2 cellular contexts compared by ENCODE assay signal in the genomic region with DNA sequence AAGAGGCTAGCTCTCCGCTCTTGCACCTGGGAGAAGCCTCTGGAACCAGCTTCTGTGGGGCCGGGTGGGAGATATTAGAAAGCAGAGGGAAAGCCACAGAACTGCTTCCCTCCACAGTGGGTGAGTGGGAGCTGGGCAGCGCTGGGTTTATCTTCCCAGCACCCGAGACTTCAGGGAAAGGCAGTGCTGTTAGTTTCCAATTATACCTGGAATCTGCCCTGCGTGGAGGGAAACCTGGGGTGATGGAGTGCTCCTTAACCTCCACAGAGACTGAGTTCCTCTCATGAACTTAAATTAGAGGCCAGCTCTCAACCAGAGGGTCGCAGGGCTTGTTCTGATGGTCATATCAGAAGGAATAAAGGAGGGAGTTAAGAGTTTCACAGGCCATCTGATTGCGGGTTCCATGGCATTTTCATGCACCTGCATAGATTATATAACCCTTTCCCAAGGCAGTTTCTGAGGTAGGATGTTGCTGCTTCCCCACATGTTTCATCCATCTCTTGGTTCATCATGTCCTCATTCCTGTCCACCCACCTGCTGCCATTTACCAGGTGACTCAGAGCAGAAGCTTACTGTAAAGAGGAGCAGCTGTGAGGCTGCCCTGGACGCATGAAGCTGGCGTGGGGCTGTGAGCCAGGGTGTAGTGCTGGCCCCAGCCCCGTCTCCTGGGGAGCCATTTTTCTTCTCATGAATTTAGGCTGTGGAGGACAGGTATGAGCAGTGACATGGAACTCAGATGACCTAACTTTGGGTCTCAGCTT.
TF ChIP-seq lines count a peak whose summit lies in the region.

No MANE protein-coding gene starts in this region.

TF ChIP-seq in GM23338, 12 proteins besides CTCF, POLR2A, EP300 and RAD21 (continues in another document):
- TF ChIP-seq CREB1 (CRISPR knock-in tag; IDR thresholded peaks at IDR 0.05; ENCODE audit: low read depth) (no peak), ETS1 (IDR thresholded peaks at IDR 0.05) (no peak), REST (IDR thresholded peaks at IDR 0.05; ENCODE audit: unreplicated experiment) (no peak), EZH2phosphoT487 (IDR thresholded peaks at IDR 0.05; ENCODE audit: unreplicated experiment) (no peak), ZNF114 (CRISPR knock-in tag; IDR thresholded peaks at IDR 0.05) (no peak), NANOG (IDR thresholded peaks at IDR 0.05; ENCODE audit: borderline replicate concordance) (no peak), ZNF462 (CRISPR knock-in tag; IDR thresholded peaks at IDR 0.05) (no peak), JUNB (IDR thresholded peaks at IDR 0.05; ENCODE audit: unreplicated experiment) (no peak)

TF ChIP-seq in WTC11, 78 proteins besides CTCF, POLR2A, EP300 and RAD21:
- no peak for TF ChIP-seq EMX1 (CRISPR knock-in tag; IDR thresholded peaks at IDR 0.05)
- TF ChIP-seq GRHL2 (CRISPR knock-in tag; IDR thresholded peaks at IDR 0.05; ENCODE audit: insufficient replicate concordance, severe bottlenecking): no peak
- TF ChIP-seq, protein P1, sequence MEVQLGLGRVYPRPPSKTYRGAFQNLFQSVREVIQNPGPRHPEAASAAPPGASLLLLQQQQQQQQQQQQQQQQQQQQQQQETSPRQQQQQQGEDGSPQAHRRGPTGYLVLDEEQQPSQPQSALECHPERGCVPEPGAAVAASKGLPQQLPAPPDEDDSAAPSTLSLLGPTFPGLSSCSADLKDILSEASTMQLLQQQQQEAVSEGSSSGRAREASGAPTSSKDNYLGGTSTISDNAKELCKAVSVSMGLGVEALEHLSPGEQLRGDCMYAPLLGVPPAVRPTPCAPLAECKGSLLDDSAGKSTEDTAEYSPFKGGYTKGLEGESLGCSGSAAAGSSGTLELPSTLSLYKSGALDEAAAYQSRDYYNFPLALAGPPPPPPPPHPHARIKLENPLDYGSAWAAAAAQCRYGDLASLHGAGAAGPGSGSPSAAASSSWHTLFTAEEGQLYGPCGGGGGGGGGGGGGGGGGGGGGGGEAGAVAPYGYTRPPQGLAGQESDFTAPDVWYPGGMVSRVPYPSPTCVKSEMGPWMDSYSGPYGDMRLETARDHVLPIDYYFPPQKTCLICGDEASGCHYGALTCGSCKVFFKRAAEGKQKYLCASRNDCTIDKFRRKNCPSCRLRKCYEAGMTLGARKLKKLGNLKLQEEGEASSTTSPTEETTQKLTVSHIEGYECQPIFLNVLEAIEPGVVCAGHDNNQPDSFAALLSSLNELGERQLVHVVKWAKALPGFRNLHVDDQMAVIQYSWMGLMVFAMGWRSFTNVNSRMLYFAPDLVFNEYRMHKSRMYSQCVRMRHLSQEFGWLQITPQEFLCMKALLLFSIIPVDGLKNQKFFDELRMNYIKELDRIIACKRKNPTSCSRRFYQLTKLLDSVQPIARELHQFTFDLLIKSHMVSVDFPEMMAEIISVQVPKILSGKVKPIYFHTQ (CRISPR knock-in tag; IDR thresholded peaks at IDR 0.05): no peak
- TF ChIP-seq E2F1 (CRISPR knock-in tag; IDR thresholded peaks at IDR 0.05): no peak
- TF ChIP-seq ATF2 (CRISPR knock-in tag; IDR thresholded peaks at IDR 0.05; ENCODE audit: borderline replicate concordance, low read depth): no peak
TF ChIP-seq in WTC11: peak in this region for 0.
